In genomic region chr3:15495461-15496340, GRCh38 we compare ENCODE assay signal across 2 cellular contexts.
TF ChIP-seq lines count a peak whose summit lies in the region.

No MANE protein-coding gene starts in this region.

TF ChIP-seq in HepG2, 621 proteins besides CTCF, POLR2A, EP300 and RAD21 (continues in another document):
- TF ChIP-seq MXI1 (IDR thresholded peaks at IDR 0.05; ENCODE audit: borderline replicate concordance, low read depth, low read length) (no peak), ZBTB25 (CRISPR knock-in tag; IDR thresholded peaks at IDR 0.05) (no peak), LBX2 (CRISPR knock-in tag; IDR thresholded peaks at IDR 0.05; ENCODE audit: borderline replicate concordance) (no peak), ZNF7 (CRISPR knock-in tag; IDR thresholded peaks at IDR 0.05) (no peak), EZH2 (conservative IDR thresholded peaks at IDR 0.05; ENCODE audit: low read depth, low read length) (no peak), RERE (CRISPR knock-in tag; IDR thresholded peaks at IDR 0.05; ENCODE audit: low read depth) (no peak), SIX1 (CRISPR knock-in tag; IDR thresholded peaks at IDR 0.05; ENCODE audit: borderline replicate concordance) (no peak), ZNF335 (CRISPR knock-in tag; IDR thresholded peaks at IDR 0.05) (no peak), ZNF326 (CRISPR knock-in tag; IDR thresholded peaks at IDR 0.05; ENCODE audit: borderline replicate concordance) (no peak), ZNF607 (CRISPR knock-in tag; IDR thresholded peaks at IDR 0.05; ENCODE audit: borderline replicate concordance) (no peak), MBNL3 (CRISPR knock-in tag; conservative IDR thresholded peaks at IDR 0.05) (no peak), ZMYM3 (CRISPR knock-in tag; IDR thresholded peaks at IDR 0.05) (no peak)
- TF ChIP-seq, protein P1, sequence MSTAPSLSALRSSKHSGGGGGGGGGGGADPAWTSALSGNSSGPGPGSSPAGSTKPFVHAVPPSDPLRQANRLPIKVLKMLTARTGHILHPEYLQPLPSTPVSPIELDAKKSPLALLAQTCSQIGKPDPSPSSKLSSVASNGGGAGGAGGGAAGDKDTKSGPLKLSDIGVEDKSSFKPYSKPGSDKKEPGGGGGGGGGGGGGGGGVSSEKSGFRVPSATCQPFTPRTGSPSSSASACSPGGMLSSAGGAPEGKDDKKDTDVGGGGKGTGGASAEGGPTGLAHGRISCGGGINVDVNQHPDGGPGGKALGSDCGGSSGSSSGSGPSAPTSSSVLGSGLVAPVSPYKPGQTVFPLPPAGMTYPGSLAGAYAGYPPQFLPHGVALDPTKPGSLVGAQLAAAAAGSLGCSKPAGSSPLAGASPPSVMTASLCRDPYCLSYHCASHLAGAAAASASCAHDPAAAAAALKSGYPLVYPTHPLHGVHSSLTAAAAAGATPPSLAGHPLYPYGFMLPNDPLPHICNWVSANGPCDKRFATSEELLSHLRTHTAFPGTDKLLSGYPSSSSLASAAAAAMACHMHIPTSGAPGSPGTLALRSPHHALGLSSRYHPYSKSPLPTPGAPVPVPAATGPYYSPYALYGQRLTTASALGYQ (CRISPR knock-in tag; IDR thresholded peaks at IDR 0.05), result no peak
- TF ChIP-seq, protein P2, sequence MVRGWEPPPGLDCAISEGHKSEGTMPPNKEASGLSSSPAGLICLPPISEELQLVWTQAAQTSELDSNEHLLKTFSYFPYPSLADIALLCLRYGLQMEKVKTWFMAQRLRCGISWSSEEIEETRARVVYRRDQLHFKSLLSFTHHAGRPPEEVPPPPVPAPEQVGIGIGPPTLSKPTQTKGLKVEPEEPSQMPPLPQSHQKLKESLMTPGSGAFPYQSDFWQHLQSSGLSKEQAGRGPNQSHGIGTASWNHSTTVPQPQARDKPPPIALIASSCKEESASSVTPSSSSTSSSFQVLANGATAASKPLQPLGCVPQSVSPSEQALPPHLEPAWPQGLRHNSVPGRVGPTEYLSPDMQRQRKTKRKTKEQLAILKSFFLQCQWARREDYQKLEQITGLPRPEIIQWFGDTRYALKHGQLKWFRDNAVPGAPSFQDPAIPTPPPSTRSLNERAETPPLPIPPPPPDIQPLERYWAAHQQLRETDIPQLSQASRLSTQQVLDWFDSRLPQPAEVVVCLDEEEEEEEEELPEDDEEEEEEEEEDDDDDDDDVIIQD (CRISPR knock-in tag; IDR thresholded peaks at IDR 0.05; ENCODE audit: low read depth), result no peak
- TF ChIP-seq, protein P3, sequence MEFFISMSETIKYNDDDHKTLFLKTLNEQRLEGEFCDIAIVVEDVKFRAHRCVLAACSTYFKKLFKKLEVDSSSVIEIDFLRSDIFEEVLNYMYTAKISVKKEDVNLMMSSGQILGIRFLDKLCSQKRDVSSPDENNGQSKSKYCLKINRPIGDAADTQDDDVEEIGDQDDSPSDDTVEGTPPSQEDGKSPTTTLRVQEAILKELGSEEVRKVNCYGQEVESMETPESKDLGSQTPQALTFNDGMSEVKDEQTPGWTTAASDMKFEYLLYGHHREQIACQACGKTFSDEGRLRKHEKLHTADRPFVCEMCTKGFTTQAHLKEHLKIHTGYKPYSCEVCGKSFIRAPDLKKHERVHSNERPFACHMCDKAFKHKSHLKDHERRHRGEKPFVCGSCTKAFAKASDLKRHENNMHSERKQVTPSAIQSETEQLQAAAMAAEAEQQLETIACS (CRISPR knock-in tag; IDR thresholded peaks at IDR 0.05), result no peak

TF ChIP-seq in K562, 482 proteins besides CTCF, POLR2A, EP300 and RAD21:
- no peak for TF ChIP-seq PHB2 (IDR thresholded peaks at IDR 0.05; ENCODE audit: low read depth)
- TF ChIP-seq ZNF134 (CRISPR knock-in tag; conservative IDR thresholded peaks at IDR 0.05), result peak; percentile 53
